Comparison of ENCODE assay signal across 1 cellular context in the genomic region with DNA sequence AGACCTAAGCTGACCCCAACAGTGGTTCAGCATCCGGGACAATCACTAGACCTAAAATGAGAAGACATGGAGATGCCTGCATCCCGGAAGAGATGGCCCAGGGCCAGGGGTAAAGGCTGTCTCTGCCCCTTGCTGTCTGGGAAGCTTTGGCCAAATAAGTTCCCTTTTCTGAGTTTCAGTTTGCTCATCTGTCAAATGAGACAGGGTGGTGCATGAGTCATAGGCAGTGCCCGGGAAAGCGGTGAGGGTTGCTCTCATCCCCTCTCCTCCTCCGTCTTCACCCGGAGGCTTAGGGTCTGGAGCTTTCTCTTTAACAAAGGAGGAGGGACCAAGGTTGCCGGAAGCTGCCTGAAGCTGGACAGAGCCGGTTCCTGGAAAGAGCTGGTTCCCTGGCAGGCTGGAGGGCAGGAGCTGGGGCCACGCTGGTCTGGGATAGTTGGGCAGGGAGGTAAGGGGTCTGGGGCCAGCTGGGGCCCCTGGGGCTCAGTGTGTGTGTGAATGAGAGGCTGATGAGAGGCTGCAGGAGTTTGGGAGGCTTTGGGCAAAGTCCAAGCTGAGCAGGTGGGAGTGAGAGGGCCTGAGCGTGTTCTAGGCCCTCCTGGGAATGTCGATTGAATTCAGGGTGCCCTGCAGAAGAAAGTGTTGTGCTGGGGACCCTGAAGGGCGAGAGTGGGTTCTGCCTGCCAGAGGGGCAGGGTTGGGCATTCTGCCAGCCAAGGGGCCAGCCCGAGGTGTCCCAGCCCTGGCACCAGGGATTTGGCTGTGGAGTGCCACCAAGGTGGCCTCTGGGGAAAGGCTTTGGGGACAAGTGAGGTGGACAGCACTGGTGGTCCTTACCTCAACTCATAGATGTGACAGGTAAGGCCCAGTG.
A peak's percentile ranks its signal among the peaks of the same experiment; 100 is the strongest.
TF ChIP-seq lines count a peak whose summit lies in the region.

A gene with protein sequence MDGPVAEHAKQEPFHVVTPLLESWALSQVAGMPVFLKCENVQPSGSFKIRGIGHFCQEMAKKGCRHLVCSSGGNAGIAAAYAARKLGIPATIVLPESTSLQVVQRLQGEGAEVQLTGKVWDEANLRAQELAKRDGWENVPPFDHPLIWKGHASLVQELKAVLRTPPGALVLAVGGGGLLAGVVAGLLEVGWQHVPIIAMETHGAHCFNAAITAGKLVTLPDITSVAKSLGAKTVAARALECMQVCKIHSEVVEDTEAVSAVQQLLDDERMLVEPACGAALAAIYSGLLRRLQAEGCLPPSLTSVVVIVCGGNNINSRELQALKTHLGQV (plus strand): TSS at position 351 of the 871 bp plus-strand sequence. CDS start 5,603 bp downstream, outside the sequence.

TF ChIP-seq in K562, 482 proteins besides CTCF, POLR2A, EP300 and RAD21 (continued from another document and continues in another):
- TF ChIP-seq ATF3 (IDR thresholded peaks at IDR 0.05) (peak; percentile 96), ATF3 (CRISPR knock-in tag; conservative IDR thresholded peaks at IDR 0.05) (peak; percentile 78; the same call in 1 of the 2 replicates), KLF1 (tag; IDR thresholded peaks at IDR 0.05) (no peak), ZNF696 (CRISPR knock-in tag; conservative IDR thresholded peaks at IDR 0.05) (no peak), PBX2 (CRISPR knock-in tag; IDR thresholded peaks at IDR 0.05; ENCODE audit: low read depth) (peak; percentile 57), PBX2 (tag; conservative IDR thresholded peaks at IDR 0.05; ENCODE audit: low read depth) (peak; percentile 92), TAF7 (tag; IDR thresholded peaks at IDR 0.05) (peak; percentile 89), TRIM28 (IDR thresholded peaks at IDR 0.05) (no peak), DNMT1 (IDR thresholded peaks at IDR 0.05) (no peak), NR4A1 (CRISPR knock-in tag; IDR thresholded peaks at IDR 0.05) (no peak), NR4A1 (tag; IDR thresholded peaks at IDR 0.05) (peak; percentile 70), NFE2 (IDR thresholded peaks at IDR 0.05; ENCODE audit: low read depth) (no peak; the same call in 1 of the 2 replicates), ELF4 (CRISPR knock-in tag; IDR thresholded peaks at IDR 0.05) (peak; percentile 63; the same call in 1 of the 2 replicates), BCOR (IDR thresholded peaks at IDR 0.05) (peak; percentile 41; the same call in 1 of the 2 replicates), MAFG (tag; conservative IDR thresholded peaks at IDR 0.05) (no peak), IRF1 (CRISPR knock-in tag; IDR thresholded peaks at IDR 0.05; ENCODE audit: borderline replicate concordance) (no peak), MYNN (IDR thresholded peaks at IDR 0.05) (peak; percentile 79), MYNN (CRISPR knock-in tag; IDR thresholded peaks at IDR 0.05) (no peak), SMARCC2 (IDR thresholded peaks at IDR 0.05; ENCODE audit: low read depth) (no peak), GATA2 (CRISPR knock-in tag; IDR thresholded peaks at IDR 0.05) (no peak), BRD9 (IDR thresholded peaks at IDR 0.05; ENCODE audit: low read depth, partially characterized antibody) (peak; percentile 39), ZNF311 (CRISPR knock-in tag; IDR thresholded peaks at IDR 0.05) (no peak), KAT8 (IDR thresholded peaks at IDR 0.05; ENCODE audit: low read depth) (no peak), IFI16 (CRISPR knock-in tag; IDR thresholded peaks at IDR 0.05) (no peak), HDAC6 (IDR thresholded peaks at IDR 0.05; ENCODE audit: low read depth, low read length) (no peak), ARID1B (IDR thresholded peaks at IDR 0.05) (peak; percentile 76), TOE1 (IDR thresholded peaks at IDR 0.05; ENCODE audit: borderline replicate concordance) (peak; percentile 59; the same call in 1 of the 2 replicates), TOE1 (CRISPR knock-in tag; IDR thresholded peaks at IDR 0.05; ENCODE audit: borderline replicate concordance, low read depth) (no peak), ZBTB2 (IDR thresholded peaks at IDR 0.05) (no peak), ZNF551 (CRISPR knock-in tag; IDR thresholded peaks at IDR 0.05) (no peak), NFIC (IDR thresholded peaks at IDR 0.05) (peak; percentile 75), ZNF239 (CRISPR knock-in tag; IDR thresholded peaks at IDR 0.05) (0 out of 2 replicates have a peak, but pooled peaks have one; percentile 30), PML (IDR thresholded peaks at IDR 0.05; ENCODE audit: low read length) (peak; percentile 75; the same call in 1 of the 2 replicates), NEUROD1 (IDR thresholded peaks at IDR 0.05; ENCODE audit: borderline replicate concordance, low read depth, low read length, partially characterized antibody) (peak; percentile 76), FOXK1 (CRISPR knock-in tag; IDR thresholded peaks at IDR 0.05; ENCODE audit: borderline replicate concordance) (no peak), DDX20 (tag; IDR thresholded peaks at IDR 0.05; ENCODE audit: low read depth) (no peak), ZNF785 (CRISPR knock-in tag; IDR thresholded peaks at IDR 0.05) (no peak), CHAMP1 (IDR thresholded peaks at IDR 0.05) (no peak), PPARD (CRISPR knock-in tag; IDR thresholded peaks at IDR 0.05) (no peak), SOX6 (IDR thresholded peaks at IDR 0.05) (peak; percentile 50), RBM39 (optimal IDR thresholded peaks at IDR 0.05; ENCODE audit: low read depth, low read length) (peak; percentile 57), ZC3H8 (IDR thresholded peaks at IDR 0.05) (no peak), SPI1 (IDR thresholded peaks at IDR 0.05; ENCODE audit: borderline replicate concordance, low read depth, low read length) (no peak), EZH2 (IDR thresholded peaks at IDR 0.05; ENCODE audit: borderline replicate concordance, low read depth, low read length) (no peak), EWSR1 (IDR thresholded peaks at IDR 0.05; ENCODE audit: borderline replicate concordance, low read depth, partially characterized antibody) (no peak), FOXA3 (CRISPR knock-in tag; conservative IDR thresholded peaks at IDR 0.05 in 1 of 2, IDR thresholded peaks at IDR 0.05 in 1 of 2) (no peak), RCOR1 (IDR thresholded peaks at IDR 0.05; ENCODE audit: borderline replicate concordance in 1 of 2, low read depth in 2 of 2, low read length in 2 of 2) (peak in 1 of 2 experiments; percentile 69; a peak in 2 of 4 replicates), RUNX1 (IDR thresholded peaks at IDR 0.05; ENCODE audit: low read depth) (no peak), CBFB (CRISPR knock-in tag; IDR thresholded peaks at IDR 0.05) (no peak), L3MBTL2 (IDR thresholded peaks at IDR 0.05) (peak; percentile 59; the same call in 1 of the 2 replicates)
- TF ChIP-seq, protein P1, sequence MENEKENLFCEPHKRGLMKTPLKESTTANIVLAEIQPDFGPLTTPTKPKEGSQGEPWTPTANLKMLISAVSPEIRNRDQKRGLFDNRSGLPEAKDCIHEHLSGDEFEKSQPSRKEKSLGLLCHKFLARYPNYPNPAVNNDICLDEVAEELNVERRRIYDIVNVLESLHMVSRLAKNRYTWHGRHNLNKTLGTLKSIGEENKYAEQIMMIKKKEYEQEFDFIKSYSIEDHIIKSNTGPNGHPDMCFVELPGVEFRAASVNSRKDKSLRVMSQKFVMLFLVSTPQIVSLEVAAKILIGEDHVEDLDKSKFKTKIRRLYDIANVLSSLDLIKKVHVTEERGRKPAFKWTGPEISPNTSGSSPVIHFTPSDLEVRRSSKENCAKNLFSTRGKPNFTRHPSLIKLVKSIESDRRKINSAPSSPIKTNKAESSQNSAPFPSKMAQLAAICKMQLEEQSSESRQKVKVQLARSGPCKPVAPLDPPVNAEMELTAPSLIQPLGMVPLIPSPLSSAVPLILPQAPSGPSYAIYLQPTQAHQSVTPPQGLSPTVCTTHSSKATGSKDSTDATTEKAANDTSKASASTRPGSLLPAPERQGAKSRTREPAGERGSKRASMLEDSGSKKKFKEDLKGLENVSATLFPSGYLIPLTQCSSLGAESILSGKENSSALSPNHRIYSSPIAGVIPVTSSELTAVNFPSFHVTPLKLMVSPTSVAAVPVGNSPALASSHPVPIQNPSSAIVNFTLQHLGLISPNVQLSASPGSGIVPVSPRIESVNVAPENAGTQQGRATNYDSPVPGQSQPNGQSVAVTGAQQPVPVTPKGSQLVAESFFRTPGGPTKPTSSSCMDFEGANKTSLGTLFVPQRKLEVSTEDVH (IDR thresholded peaks at IDR 0.05; ENCODE audit: low read depth, partially characterized antibody) = peak; percentile 41
- TF ChIP-seq, protein P2, sequence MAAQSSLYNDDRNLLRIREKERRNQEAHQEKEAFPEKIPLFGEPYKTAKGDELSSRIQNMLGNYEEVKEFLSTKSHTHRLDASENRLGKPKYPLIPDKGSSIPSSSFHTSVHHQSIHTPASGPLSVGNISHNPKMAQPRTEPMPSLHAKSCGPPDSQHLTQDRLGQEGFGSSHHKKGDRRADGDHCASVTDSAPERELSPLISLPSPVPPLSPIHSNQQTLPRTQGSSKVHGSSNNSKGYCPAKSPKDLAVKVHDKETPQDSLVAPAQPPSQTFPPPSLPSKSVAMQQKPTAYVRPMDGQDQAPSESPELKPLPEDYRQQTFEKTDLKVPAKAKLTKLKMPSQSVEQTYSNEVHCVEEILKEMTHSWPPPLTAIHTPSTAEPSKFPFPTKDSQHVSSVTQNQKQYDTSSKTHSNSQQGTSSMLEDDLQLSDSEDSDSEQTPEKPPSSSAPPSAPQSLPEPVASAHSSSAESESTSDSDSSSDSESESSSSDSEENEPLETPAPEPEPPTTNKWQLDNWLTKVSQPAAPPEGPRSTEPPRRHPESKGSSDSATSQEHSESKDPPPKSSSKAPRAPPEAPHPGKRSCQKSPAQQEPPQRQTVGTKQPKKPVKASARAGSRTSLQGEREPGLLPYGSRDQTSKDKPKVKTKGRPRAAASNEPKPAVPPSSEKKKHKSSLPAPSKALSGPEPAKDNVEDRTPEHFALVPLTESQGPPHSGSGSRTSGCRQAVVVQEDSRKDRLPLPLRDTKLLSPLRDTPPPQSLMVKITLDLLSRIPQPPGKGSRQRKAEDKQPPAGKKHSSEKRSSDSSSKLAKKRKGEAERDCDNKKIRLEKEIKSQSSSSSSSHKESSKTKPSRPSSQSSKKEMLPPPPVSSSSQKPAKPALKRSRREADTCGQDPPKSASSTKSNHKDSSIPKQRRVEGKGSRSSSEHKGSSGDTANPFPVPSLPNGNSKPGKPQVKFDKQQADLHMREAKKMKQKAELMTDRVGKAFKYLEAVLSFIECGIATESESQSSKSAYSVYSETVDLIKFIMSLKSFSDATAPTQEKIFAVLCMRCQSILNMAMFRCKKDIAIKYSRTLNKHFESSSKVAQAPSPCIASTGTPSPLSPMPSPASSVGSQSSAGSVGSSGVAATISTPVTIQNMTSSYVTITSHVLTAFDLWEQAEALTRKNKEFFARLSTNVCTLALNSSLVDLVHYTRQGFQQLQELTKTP (IDR thresholded peaks at IDR 0.05; ENCODE audit: low read depth in 1 of 2, partially characterized antibody in 2 of 2) = peak in 1 of 2 experiments; percentile 69
